2 cellular contexts compared by ENCODE assay signal in the genomic region with DNA sequence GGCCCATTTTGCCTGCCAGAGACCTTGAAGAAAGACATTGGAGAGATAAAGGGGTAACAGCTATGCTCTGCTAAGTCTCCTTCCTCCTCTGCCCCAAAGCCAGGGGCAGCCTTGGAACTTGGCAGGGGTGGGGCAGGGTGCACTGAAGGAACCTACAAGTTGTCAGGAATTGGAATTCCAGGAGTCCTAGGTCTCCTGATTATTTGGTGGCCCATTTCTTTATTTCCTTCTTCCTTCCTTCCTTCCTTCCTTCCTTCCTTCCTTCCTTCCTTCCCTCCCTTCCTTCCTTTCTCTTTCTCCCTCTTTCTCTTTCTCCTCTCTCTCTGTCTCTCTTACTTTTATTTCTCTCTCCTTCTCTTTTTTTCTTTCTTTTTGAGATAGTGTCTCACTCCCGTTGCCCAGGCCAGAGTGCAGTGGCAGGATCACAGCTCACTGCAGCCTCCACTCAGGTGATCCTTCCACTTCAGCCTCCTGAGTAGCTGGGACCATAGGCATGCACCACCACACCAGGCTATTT.
TF ChIP-seq lines count a peak whose summit lies in the region.

No MANE protein-coding gene starts in this region.

TF ChIP-seq in A549, 52 proteins besides CTCF, POLR2A, EP300 and RAD21:
- TF ChIP-seq HOXB13 (CRISPR knock-in tag; IDR thresholded peaks at IDR 0.05; ENCODE audit: low read depth): no peak
- no peak for TF ChIP-seq ZNF302 (CRISPR knock-in tag; IDR thresholded peaks at IDR 0.05)
- TF ChIP-seq CHD2 (IDR thresholded peaks at IDR 0.05; ENCODE audit: low read length, partially characterized antibody): no peak
- no peak for TF ChIP-seq BCL3 (IDR thresholded peaks at IDR 0.05)
- peak; percentile 6; the same call in 1 of the 2 replicates for TF ChIP-seq MAX (IDR thresholded peaks at IDR 0.05)

TF ChIP-seq in H1, 55 proteins besides CTCF, POLR2A, EP300 and RAD21:
- no peak for TF ChIP-seq GTF2F1 (IDR thresholded peaks at IDR 0.05; ENCODE audit: borderline replicate concordance, low read depth, low read length)
- TF ChIP-seq CREB1 (IDR thresholded peaks at IDR 0.05): no peak
- TF ChIP-seq CHD1 (IDR thresholded peaks at IDR 0.05; ENCODE audit: low read depth, low read length): no peak
- no peak for TF ChIP-seq RNF2 (IDR thresholded peaks at IDR 0.05; ENCODE audit: borderline replicate concordance, low read depth, low read length, missing control alignments, poor library complexity, severe bottlenecking)
- no peak for TF ChIP-seq USF2 (IDR thresholded peaks at IDR 0.05; ENCODE audit: low read length)
- no peak for TF ChIP-seq HDAC2 (IDR thresholded peaks at IDR 0.05; ENCODE audit: borderline replicate concordance in 1 of 2, low read depth in 2 of 2, low read length in 2 of 2)
